In the genomic region with DNA sequence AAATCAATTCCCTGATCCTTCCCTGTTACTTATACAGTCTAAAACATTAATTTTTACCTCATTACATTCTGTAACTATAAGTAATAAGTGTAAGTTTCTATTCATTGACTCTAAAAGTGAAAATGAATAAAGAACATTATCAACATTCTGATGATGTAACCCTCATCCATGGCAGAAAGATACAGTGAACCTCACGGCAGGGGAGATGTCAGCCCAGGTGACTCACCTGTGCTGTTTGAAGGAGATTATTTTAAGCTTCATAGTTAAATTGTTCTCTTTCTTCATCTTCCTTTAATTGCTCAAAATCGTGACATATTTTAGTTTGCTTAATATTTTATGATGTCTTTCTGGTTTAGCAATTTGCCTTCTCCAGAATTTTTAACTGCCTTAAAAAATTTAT, we compare ENCODE assay signal across 23 cellular contexts.
DNase-seq lines count a peak whose midpoint lies in the region; TF ChIP-seq lines count a peak whose summit lies in the region.
"Had no signal": no experiment of that assay in that cellular context is flagged by ENCODE, and none has a peak within 500 bp of the region (broad histone marks: within the 10 kb centered on the region; RNA-seq: fewer than 3 reads in every experiment).

No MANE protein-coding gene starts in this region.

- no peaks in the 10 kb centered on the region for H4K20me1 ChIP-seq in mammary epithelial cell (ENCODE audit: insufficient read depth, low read length)

- CTCF ChIA-PET in RWPE1 (lab: Yijun Ruan, JAX) = interaction anchor here (0.9 kb wide), 1 partner anchor 79 kb away, joined by 4 read pairs; no protein-coding TSS in a partner anchor
- CTCF ChIA-PET in mammary epithelial cell (lab: Charles Lee; ENCODE audit: low non-redundant PET) = interaction anchor here (0.6 kb wide), 1 partner anchor 206 kb away, joined by 10 read pairs; no protein-coding TSS in a partner anchor

- H3K9me3 ChIP-seq in mammary epithelial cell (replicated peaks; ENCODE audit: insufficient read depth, low read length) = no peaks in the 10 kb centered on the region

- intact Hi-C loops in mammary epithelial cell (cut with micrococcal nuclease) = no loop called here

- in situ Hi-C loops in mammary epithelial cell (cut with MboI; ENCODE audit: low sequenced_read_pairs in 2 of 2) = no loop called here

- H3K4me2 ChIP-seq in mammary epithelial cell (ENCODE audit: insufficient read depth, low read depth, low read length) = no peak overlapping the region

- no TSS peak for BruUV-seq in mammary epithelial cell (replicated peaks; lab: Mats Ljungman, UMichigan)

- no peak overlapping the region for H2AFZ ChIP-seq in mammary epithelial cell (ENCODE audit: low read depth, low read length)
- H2AFZ ChIP-seq: GM23248 had no signal

- H3K79me2 ChIP-seq in mammary epithelial cell (ENCODE audit: insufficient read depth, low read length) = no peaks in the 10 kb centered on the region

- peak; percentile 26 for DNase-seq in LoVo (ENCODE audit: low spot score)
- DNase-seq in RWPE1 (ENCODE audit: low spot score) = peak; percentile 25
- peak; percentile 13 for DNase-seq in mammary epithelial cell
- DNase-seq in putamen (ENCODE audit: low spot score) = peak; percentile 61
- no peak for DNase-seq in activated CD4-positive, alpha-beta T cell treated with anti-CD3 and anti-CD28 coated beads, Interleukin-2, amount 50 U/mL, for 48 hours
- DNase-seq in NK-92 treated with Interleukin-12 subunit alpha and Interleukin-12 subunit beta, amount 100 ng/mL, for 24 hours (lab: John Stamatoyannopoulos, UW) = no peak
- DNase-seq in central memory CD4-positive, alpha-beta T cell = no peak
- no peak for DNase-seq in activated CD4-positive, alpha-beta T cell treated with anti-CD3 and anti-CD28 coated beads for 1 hour
- DNase-seq: ACHN; BE2C; C1 segment of cervical spinal cord; CD4-positive, CD25-positive, alpha-beta regulatory T cell; CD8-positive, alpha-beta memory T cell; COR-L47; DMS 273 treated with DMSO at 0.1 percent for 48 hours; DMS53; DND-41; EL; GM23248; HCEC 1CT; HFFc6; IMR-90 had no signal

- TF ChIP-seq CTCF in RWPE1 (conservative IDR thresholded peaks at IDR 0.05; ENCODE audit: low read depth) (no peak), mammary epithelial cell (conservative IDR thresholded peaks at IDR 0.05 in 1 of 2, IDR thresholded peaks at IDR 0.05 in 1 of 2; ENCODE audit: extremely low read depth in 1 of 2, insufficient read depth in 1 of 2, low read depth in 1 of 2, low read length in 2 of 2) (no peak)

- no peak overlapping the region for H3K4me3 ChIP-seq in mammary epithelial cell (replicated peaks in 1 of 3; ENCODE audit: insufficient read depth in 1 of 3, low read depth in 2 of 3, low read length in 3 of 3)
- H3K4me3 ChIP-seq: GM12878, GM23248 had no signal

- no peaks in the 10 kb centered on the region for H3K36me3 ChIP-seq in mammary epithelial cell (ENCODE audit: insufficient read depth, low read length)
- H3K36me3 ChIP-seq: BE2C had no signal

- H3K27ac ChIP-seq in RWPE1 = no peak overlapping the region
- H3K27ac ChIP-seq in mammary epithelial cell (ENCODE audit: insufficient read depth, low read depth, low read length) = no peak overlapping the region
- H3K27ac ChIP-seq: GM23248 had no signal

- no peaks in the 10 kb centered on the region for H3K27me3 ChIP-seq in mammary epithelial cell (ENCODE audit: insufficient read depth, low read length)
- H3K27me3 ChIP-seq: BE2C had no signal

- H3K9ac ChIP-seq in mammary epithelial cell (ENCODE audit: insufficient read depth, low read length) = no peak overlapping the region
- H3K9ac ChIP-seq: GM23248 had no signal

- 6% methylated on average over 2 of the region's 2 CpGs for WGBS in mammary epithelial cell (ENCODE audit: low coverage, missing lambda C conversion rate)

- H3K4me1 ChIP-seq in mammary epithelial cell (ENCODE audit: insufficient read depth, low read length) = peaks cover 9% of the 10 kb centered on the region
- H3K4me1 ChIP-seq: BE2C had no signal

- dilution Hi-C loops in mammary epithelial cell (cut with HindIII; ENCODE audit: low sequenced_read_pairs) = no loop called here

- POLR2A ChIA-PET in RWPE1 (lab: Yijun Ruan, JAX; ENCODE audit: low non-redundant PET) = no interaction called here

Comparison
In these comparisons a context has a peak if more than half of its experiments do, and no peak if none do; other contexts are left out.
1. DNase-seq: peak in LoVo (single experiment), RWPE1 (single experiment), mammary epithelial cell (single experiment) and putamen (single experiment); none in activated CD4-positive, alpha-beta T cell treated with anti-CD3 and anti-CD28 coated beads, Interleukin-2, amount 50 U/mL, for 48 hours (0 of 2), NK-92 treated with Interleukin-12 subunit alpha and Interleukin-12 subunit beta, amount 100 ng/mL, for 24 hours (single experiment), central memory CD4-positive, alpha-beta T cell (single experiment) and activated CD4-positive, alpha-beta T cell treated with anti-CD3 and anti-CD28 coated beads for 1 hour (single experiment).